In the genomic region with DNA sequence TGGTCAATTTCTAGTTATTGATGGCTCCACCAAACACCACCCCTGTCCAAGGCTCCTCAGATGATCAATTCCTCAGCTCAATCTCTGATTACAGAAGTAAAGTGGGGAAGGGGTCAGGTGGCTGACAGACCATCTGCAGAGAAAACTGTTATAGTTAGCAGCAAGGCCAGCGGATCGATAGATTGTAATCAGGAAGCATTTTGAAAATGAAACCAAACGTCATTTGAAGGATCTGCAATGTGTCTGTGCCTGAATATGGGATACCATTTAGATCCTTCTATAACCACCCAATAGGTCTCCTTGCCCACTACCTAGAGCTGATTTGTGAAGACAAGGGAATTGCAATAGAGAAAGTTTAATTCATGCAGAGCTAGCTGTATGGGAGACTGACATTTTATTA, we compare ENCODE assay signal across 18 cellular contexts. TPM values are rescaled to one million over a fixed set of nuclear protein-coding genes. Genes with fewer than 3 reads are reported as not detected.
DNase-seq lines count a peak whose midpoint lies in the region; ATAC-seq, FAIRE-seq and TF ChIP-seq lines count a peak whose summit lies in the region.
"Had no signal": no experiment of that assay in that cellular context is flagged by ENCODE, and none has a peak within 500 bp of the region (broad histone marks: within the 10 kb centered on the region; RNA-seq: fewer than 3 reads in every experiment).

No MANE protein-coding gene starts in this region.

- no peak overlapping the region for H3K27ac ChIP-seq in CD4-positive, CD25-positive, alpha-beta regulatory T cell (ENCODE audit: insufficient read depth, low read length, poor library complexity, severe bottlenecking)
- H3K27ac ChIP-seq in OCI-LY7 (ENCODE audit: low read depth, low read length, poor library complexity, severe bottlenecking) (no peak overlapping the region), HepG2 (ENCODE audit: extremely low read length, insufficient read depth, low read length) (no peak overlapping the region), osteoblast (ENCODE audit: low read depth, low read length) (no peak overlapping the region)
- H3K27ac ChIP-seq: C4-2B had no signal

- no peaks in the 10 kb centered on the region for H3K79me2 ChIP-seq in OCI-LY7 (ENCODE audit: insufficient read depth, low read depth, low read length)
- H3K79me2 ChIP-seq in HepG2 (ENCODE audit: insufficient read depth, low read length): no peaks in the 10 kb centered on the region
- H3K79me2 ChIP-seq in osteoblast (ENCODE audit: insufficient read depth, low read length): no peaks in the 10 kb centered on the region

- in situ Hi-C loops in HepG2 (cut with HindIII; ENCODE audit: extremely low pct_ligation_motif_present, low pct_unique_long_range_greater_than_20kb): no loop called here

- H3K9me3 ChIP-seq in CD4-positive, CD25-positive, alpha-beta regulatory T cell (ENCODE audit: control insufficient read depth in 2 of 2, low read length in 2 of 2): no peaks in the 10 kb centered on the region
- no peaks in the 10 kb centered on the region for H3K9me3 ChIP-seq in OCI-LY7 (ENCODE audit: low read length)
- no peaks in the 10 kb centered on the region for H3K9me3 ChIP-seq in HepG2 (ENCODE audit: low read length)
- no peaks in the 10 kb centered on the region for H3K9me3 ChIP-seq in osteoblast (ENCODE audit: low read depth, low read length)

- no peak overlapping the region for H3K27ac Mint-ChIP-seq in CD4-positive, CD25-positive, alpha-beta regulatory T cell
- H3K27ac Mint-ChIP-seq in activated T-helper 2 cell treated with anti-CD3 and anti-CD28 coated beads, Interferon-gamma antibody, Interleukin-2, Interleukin-4, amounts not matched to agents 10 μg/mL and 5 μg/mL and 100 μg/mL, durations not matched to agents 14 hours and 24 hours and 36 hours: no peak overlapping the region
- no peak overlapping the region for H3K27ac Mint-ChIP-seq in stimulated activated memory B cell treated with anti-CD40 and anti-IgM and Interleukin-4, amounts not matched to agents 10 μg/mL and 1 μg/mL and 100 μg/mL, for 72 hours
- H3K27ac Mint-ChIP-seq: HFFc6, IgD-negative memory B cell had no signal

- no peak for TF ChIP-seq POLR2A in HepG2 (IDR thresholded peaks at IDR 0.05; ENCODE audit: insufficient read depth in 1 of 2, low read depth in 2 of 2, low read length in 2 of 2)

- intact Hi-C loops in OCI-LY7 (cut with micrococcal nuclease; ENCODE audit: unreplicated experiment) (no loop called here), HepG2 (cut with micrococcal nuclease; ENCODE audit: unreplicated experiment) (no loop called here)
- intact Hi-C loops in activated T-helper 2 cell treated with anti-CD3 and anti-CD28 coated beads, Interferon-gamma antibody, Interleukin-2, Interleukin-4, amounts not matched to agents 10 μg/mL and 5 μg/mL and 100 μg/mL, durations not matched to agents 14 hours and 24 hours and 36 hours (cut with micrococcal nuclease): no loop called here

- H3K9me3 Mint-ChIP-seq in CD4-positive, CD25-positive, alpha-beta regulatory T cell: no peaks in the 10 kb centered on the region
- H3K9me3 Mint-ChIP-seq in activated T-helper 2 cell treated with anti-CD3 and anti-CD28 coated beads, Interferon-gamma antibody, Interleukin-2, Interleukin-4, amounts not matched to agents 10 μg/mL and 5 μg/mL and 100 μg/mL, durations not matched to agents 14 hours and 24 hours and 36 hours: no peaks in the 10 kb centered on the region
- H3K9me3 Mint-ChIP-seq in stimulated activated memory B cell treated with anti-CD40 and anti-IgM and Interleukin-4, amounts not matched to agents 10 μg/mL and 1 μg/mL and 100 μg/mL, for 72 hours: no peaks in the 10 kb centered on the region
- H3K9me3 Mint-ChIP-seq: CD8-positive, alpha-beta memory T cell; HFFc6; IgD-negative memory B cell had no signal

- FAIRE-seq in HepG2 (lab: Jason Lieb, UNC): no peak

- peak overlapping the region; percentile 23; the same call in 1 of the 2 replicates for H3K9ac ChIP-seq in HepG2 (ENCODE audit: insufficient read depth, low read depth, low read length)

- H3K36me3 ChIP-seq in CD4-positive, CD25-positive, alpha-beta regulatory T cell (ENCODE audit: control insufficient read depth, insufficient read depth, low read length): no peaks in the 10 kb centered on the region
- H3K36me3 ChIP-seq in OCI-LY7 (ENCODE audit: insufficient read depth, low read length): no peaks in the 10 kb centered on the region
- no peaks in the 10 kb centered on the region for H3K36me3 ChIP-seq in HepG2 (replicated peaks in 1 of 2; ENCODE audit: control insufficient read depth in 1 of 2, insufficient read depth in 2 of 2, low read length in 2 of 2)
- H3K36me3 ChIP-seq in osteoblast (ENCODE audit: insufficient read depth, low read length): no peaks in the 10 kb centered on the region

- no peak for TF ChIP-seq CTCF in OCI-LY7 (conservative IDR thresholded peaks at IDR 0.05; ENCODE audit: low read length)
- TF ChIP-seq CTCF in HepG2 (CRISPR knock-in tag; IDR thresholded peaks at IDR 0.05): no peak
- no peak for TF ChIP-seq CTCF in osteoblast (IDR thresholded peaks at IDR 0.05; ENCODE audit: extremely low read depth, low read depth, low read length)

- H3K4me1 Mint-ChIP-seq in CD4-positive, CD25-positive, alpha-beta regulatory T cell: no peaks in the 10 kb centered on the region
- peaks cover 1% of the 10 kb centered on the region for H3K4me1 Mint-ChIP-seq in activated T-helper 2 cell treated with anti-CD3 and anti-CD28 coated beads, Interferon-gamma antibody, Interleukin-2, Interleukin-4, amounts not matched to agents 10 μg/mL and 5 μg/mL and 100 μg/mL, durations not matched to agents 14 hours and 24 hours and 36 hours (ENCODE audit: low read depth)
- no peaks in the 10 kb centered on the region for H3K4me1 Mint-ChIP-seq in stimulated activated memory B cell treated with anti-CD40 and anti-IgM and Interleukin-4, amounts not matched to agents 10 μg/mL and 1 μg/mL and 100 μg/mL, for 72 hours

- H3K4me1 ChIP-seq in CD4-positive, CD25-positive, alpha-beta regulatory T cell (ENCODE audit: control insufficient read depth, insufficient read depth, low read length, poor library complexity, severe bottlenecking): no peaks in the 10 kb centered on the region
- H3K4me1 ChIP-seq in OCI-LY7 (ENCODE audit: insufficient read depth, low read length, poor library complexity, severe bottlenecking): no peaks in the 10 kb centered on the region
- H3K4me1 ChIP-seq in HepG2 (ENCODE audit: insufficient read depth, low read length): peaks cover 31% of the 10 kb centered on the region
- H3K4me1 ChIP-seq in osteoblast (ENCODE audit: insufficient read depth, low read length): no peaks in the 10 kb centered on the region

- H3K27me3 Mint-ChIP-seq in CD4-positive, CD25-positive, alpha-beta regulatory T cell: no peaks in the 10 kb centered on the region
- H3K27me3 Mint-ChIP-seq in activated T-helper 2 cell treated with anti-CD3 and anti-CD28 coated beads, Interferon-gamma antibody, Interleukin-2, Interleukin-4, amounts not matched to agents 10 μg/mL and 5 μg/mL and 100 μg/mL, durations not matched to agents 14 hours and 24 hours and 36 hours (ENCODE audit: low read depth): no peaks in the 10 kb centered on the region
- H3K27me3 Mint-ChIP-seq in stimulated activated memory B cell treated with anti-CD40 and anti-IgM and Interleukin-4, amounts not matched to agents 10 μg/mL and 1 μg/mL and 100 μg/mL, for 72 hours: no peaks in the 10 kb centered on the region
- H3K27me3 Mint-ChIP-seq: CD8-positive, alpha-beta memory T cell; IgD-negative memory B cell had no signal

- no peak for ATAC-seq in CD4-positive, CD25-positive, alpha-beta regulatory T cell (ENCODE audit: low read depth in 2 of 2)
- no peak; the same call in 2 of the 3 replicates for ATAC-seq in HepG2
- ATAC-seq in stimulated activated memory B cell treated with anti-CD40 and anti-IgM and Interleukin-4, amounts not matched to agents 10 μg/mL and 1 μg/mL and 100 μg/mL, for 72 hours: no peak
- ATAC-seq in activated CD4-positive, CD25-positive, alpha-beta regulatory T cell treated with anti-CD3 and anti-CD28 coated beads, Interleukin-2, amount 50 U/mL, for 24 hours: no peak

- no TSS peak for BruUV-seq in OCI-LY7 (replicated peaks; lab: Mats Ljungman, UMichigan)
- BruUV-seq in HepG2 (replicated peaks; lab: Mats Ljungman, UMichigan): no TSS peak

- POLR2A ChIA-PET in OCI-LY7 (lab: Charles Lee) (interaction anchor here (0.6 to 1.0 kb wide), 2 partner anchors 20 to 749 kb away, joined by 3 to 4 read pairs; no protein-coding TSS in a partner anchor), HepG2 (lab: Yijun Ruan, JAX) (no interaction called here)

- CTCF ChIA-PET in OCI-LY7 (lab: Charles Lee; ENCODE audit: unreplicated experiment): no interaction called here
- CTCF ChIA-PET in HepG2 (lab: Yijun Ruan, JAX; ENCODE audit: low intra/inter-chr PET ratio, low total read pairs): no interaction called here

- no peaks in the 10 kb centered on the region for H3K27me3 ChIP-seq in CD4-positive, CD25-positive, alpha-beta regulatory T cell (ENCODE audit: control insufficient read depth, insufficient read depth, low read length)
- no peaks in the 10 kb centered on the region for H3K27me3 ChIP-seq in HepG2 (ENCODE audit: control insufficient read depth in 1 of 2, insufficient read depth in 2 of 2, low read length in 2 of 2)
- no peaks in the 10 kb centered on the region for H3K27me3 ChIP-seq in osteoblast (ENCODE audit: insufficient read depth, low read length)

- WGBS in HepG2 (ENCODE audit: low lambda C conversion rate): 28% methylated on average over 3 of the region's 3 CpGs

- H3K36me3 Mint-ChIP-seq in CD4-positive, CD25-positive, alpha-beta regulatory T cell: no peaks in the 10 kb centered on the region
- H3K36me3 Mint-ChIP-seq in activated T-helper 2 cell treated with anti-CD3 and anti-CD28 coated beads, Interferon-gamma antibody, Interleukin-2, Interleukin-4, amounts not matched to agents 10 μg/mL and 5 μg/mL and 100 μg/mL, durations not matched to agents 14 hours and 24 hours and 36 hours (ENCODE audit: low read depth): no peaks in the 10 kb centered on the region
- H3K36me3 Mint-ChIP-seq in stimulated activated memory B cell treated with anti-CD40 and anti-IgM and Interleukin-4, amounts not matched to agents 10 μg/mL and 1 μg/mL and 100 μg/mL, for 72 hours: no peaks in the 10 kb centered on the region
- H3K36me3 Mint-ChIP-seq: CD8-positive, alpha-beta memory T cell; IgD-negative memory B cell had no signal

- 0 out of 2 replicates have a peak overlapping the region, but pooled peaks have one; percentile 27 for H2AFZ ChIP-seq in OCI-LY7 (ENCODE audit: low read length)
- peak overlapping the region; percentile 85 for H2AFZ ChIP-seq in HepG2 (ENCODE audit: low read length)
- peak overlapping the region; percentile 3 for H2AFZ ChIP-seq in osteoblast (ENCODE audit: low read length)

- DNase-seq in CD4-positive, CD25-positive, alpha-beta regulatory T cell: no peak
- DNase-seq in OCI-LY7 (ENCODE audit: low spot score) (no peak), HepG2 (ENCODE audit: low spot score) (no peak), osteoblast (ENCODE audit: insufficient read length, low spot score, missing footprints) (no peak), NCI-H1417 (lab: John Stamatoyannopoulos, UW) (no peak)
- no peak for DNase-seq in activated T-helper 2 cell treated with anti-CD3 and anti-CD28 coated beads, Interferon-gamma antibody, Interleukin-2, Interleukin-4, amounts not matched to agents 10 μg/mL and 5 μg/mL and 100 μg/mL, durations not matched to agents 14 hours and 24 hours and 36 hours (ENCODE audit: low spot score)
- DNase-seq: ACHN; CD8-positive, alpha-beta memory T cell; DMS53; HCEC 1CT; HFFc6 had no signal

- H3K4me3 ChIP-seq in CD4-positive, CD25-positive, alpha-beta regulatory T cell (ENCODE audit: low read depth, low read length): peak overlapping the region; percentile 40
- H3K4me3 ChIP-seq in OCI-LY7 (ENCODE audit: low read depth, low read length, poor library complexity, severe bottlenecking): no peak overlapping the region
- peak overlapping the region; percentile 40 to 58 (median 50); a peak in 5 of 6 replicates for H3K4me3 ChIP-seq in HepG2 (replicated peaks in 1 of 3; ENCODE audit: insufficient read depth in 1 of 3, low read depth in 2 of 3, low read length in 3 of 3)
- no peak overlapping the region for H3K4me3 ChIP-seq in osteoblast (ENCODE audit: insufficient read depth, low read length)

- H3K4me3 Mint-ChIP-seq in CD4-positive, CD25-positive, alpha-beta regulatory T cell: no peak overlapping the region
- no peak overlapping the region for H3K4me3 Mint-ChIP-seq in activated T-helper 2 cell treated with anti-CD3 and anti-CD28 coated beads, Interferon-gamma antibody, Interleukin-2, Interleukin-4, amounts not matched to agents 10 μg/mL and 5 μg/mL and 100 μg/mL, durations not matched to agents 14 hours and 24 hours and 36 hours (ENCODE audit: low read depth)
- H3K4me3 Mint-ChIP-seq in stimulated activated memory B cell treated with anti-CD40 and anti-IgM and Interleukin-4, amounts not matched to agents 10 μg/mL and 1 μg/mL and 100 μg/mL, for 72 hours: no peak overlapping the region
- H3K4me3 Mint-ChIP-seq: HFFc6 had no signal

- H3K9me2 ChIP-seq in OCI-LY7 (ENCODE audit: insufficient read depth, low read length): no peaks in the 10 kb centered on the region

- no peak for TF ChIP-seq RAD21 in HepG2 (CRISPR knock-in tag; IDR thresholded peaks at IDR 0.05)

- TF ChIP-seq EP300 in HepG2 (IDR thresholded peaks at IDR 0.05; ENCODE audit: low read depth in 2 of 2, low read length in 2 of 2) (no peak), HepG2 (CRISPR knock-in tag; IDR thresholded peaks at IDR 0.05; ENCODE audit: borderline replicate concordance) (no peak)

- H3K4me2 ChIP-seq in OCI-LY7 (ENCODE audit: low read length): no peak overlapping the region
- peak overlapping the region; percentile 86 for H3K4me2 ChIP-seq in HepG2 (ENCODE audit: low read depth, low read length)
- no peak overlapping the region for H3K4me2 ChIP-seq in osteoblast (ENCODE audit: insufficient read depth, low read length)

- H4K20me1 ChIP-seq in OCI-LY7 (ENCODE audit: insufficient read depth, low read length): no peaks in the 10 kb centered on the region
- H4K20me1 ChIP-seq in HepG2 (ENCODE audit: insufficient read depth, low read length): no peaks in the 10 kb centered on the region
- H4K20me1 ChIP-seq in osteoblast (ENCODE audit: insufficient read depth, low read length): no peaks in the 10 kb centered on the region

RNA-seq across cellular contexts. Expression of a gene that starts 11.6 kb away (rescaled TPM):
- total RNA-seq in CD4-positive, CD25-positive, alpha-beta regulatory T cell: not detected
- polyA plus RNA-seq in CD4-positive, CD25-positive, alpha-beta regulatory T cell: not detected
- total RNA-seq in OCI-LY7 (2014; rRNA removed; shearing (Covaris generic)): not detected in 2 replicates
- total RNA-seq in OCI-LY7 (2022) (not detected in 2 replicates), HepG2 (2016; rRNA removed; fragmentation: Illumina TruSeq; extraction: Trizol) (0.09 TPM in 1 of 2 replicates, not detected in the other), osteoblast (not detected in 2 replicates)
- not detected in 2 replicates for total RNA-seq in HepG2 (2016; cell fraction: cytosol; rRNA removed; fragmentation: Illumina TruSeq; extraction: Trizol; ENCODE audit: low read depth)
- 0.09 TPM in 1 of 2 replicates, not detected in the other for total RNA-seq in HepG2 (2016; cell fraction: insoluble cytoplasmic fraction; rRNA removed; fragmentation: Illumina TruSeq; extraction: Trizol)
- not detected in 2 replicates for total RNA-seq in HepG2 (2016; cell fraction: membrane; rRNA removed; fragmentation: Illumina TruSeq; extraction: Trizol)
- total RNA-seq in HepG2 (2016; cell fraction: nucleus; rRNA removed; fragmentation: Illumina TruSeq; extraction: Trizol): not detected in 2 replicates
- polyA plus RNA-seq in HepG2 (2011; rRNA removed): 5.6 and 9.2 TPM in 2 replicates
- polyA plus RNA-seq in HepG2 (2011; cell fraction: cytosol; rRNA removed): 4.4 and 5.5 TPM in 2 replicates
- polyA plus RNA-seq in HepG2 (2011; cell fraction: nucleus; rRNA removed): 2.0 and 3.7 TPM in 2 replicates
- polyA plus RNA-seq in HepG2 (2012): 1.7 and 2.1 TPM in 2 replicates
- not detected in 2 replicates for polyA plus RNA-seq in HepG2 (2016; cell fraction: cytosol; fragmentation: Illumina TruSeq; extraction: Trizol; ENCODE audit: low read depth)
- 0.11 TPM in 1 of 2 replicates, not detected in the other for polyA plus RNA-seq in HepG2 (2016; cell fraction: insoluble cytoplasmic fraction; fragmentation: Illumina TruSeq; extraction: Trizol; ENCODE audit: low read depth)
- not detected in 2 replicates for polyA plus RNA-seq in HepG2 (2016; cell fraction: membrane; fragmentation: Illumina TruSeq; extraction: Trizol; ENCODE audit: low read depth)
- not detected in 2 replicates for polyA plus RNA-seq in HepG2 (2016; cell fraction: nucleus; fragmentation: Illumina TruSeq; extraction: Trizol; ENCODE audit: insufficient read depth, low read depth)
- polyA minus RNA-seq in HepG2 (2011; rRNA and poly(A)+ RNA removed; ENCODE audit: low replicate concordance): 0.33 and 12.9 TPM in 2 replicates
- polyA minus RNA-seq in HepG2 (2011; cell fraction: cytosol; rRNA and poly(A)+ RNA removed): 1.7 and 5.0 TPM in 2 replicates
- 1.3 and 3.2 TPM in 2 replicates for polyA minus RNA-seq in HepG2 (2011; cell fraction: nucleus; rRNA and poly(A)+ RNA removed)
- total RNA-seq in activated T-helper 2 cell treated with anti-CD3 and anti-CD28 coated beads, Interferon-gamma antibody, Interleukin-2, Interleukin-4, amounts not matched to agents 10 μg/mL and 5 μg/mL and 100 μg/mL, durations not matched to agents 14 hours and 24 hours and 36 hours: 0.16 TPM in 2 replicates
- total RNA-seq: A172; CD8-positive, alpha-beta memory T cell; Daoy; HFFc6 had no signal
- polyA plus RNA-seq: CD8-positive, alpha-beta memory T cell; IgD-negative memory B cell had no signal

RNA-seq across cellular contexts. Expression of a gene that starts 25.0 kb away (rescaled TPM):
- not detected for total RNA-seq in CD4-positive, CD25-positive, alpha-beta regulatory T cell
- not detected for polyA plus RNA-seq in CD4-positive, CD25-positive, alpha-beta regulatory T cell
- not detected in 2 replicates for total RNA-seq in OCI-LY7 (2014; rRNA removed; shearing (Covaris generic))
- total RNA-seq in OCI-LY7 (2022) (not detected in 2 replicates), HepG2 (2016; rRNA removed; fragmentation: Illumina TruSeq; extraction: Trizol) (0.11 and 0.20 TPM in 2 replicates), osteoblast (not detected in 2 replicates)
- total RNA-seq in HepG2 (2016; cell fraction: cytosol; rRNA removed; fragmentation: Illumina TruSeq; extraction: Trizol; ENCODE audit: low read depth): 0.10 and 0.18 TPM in 2 replicates
- total RNA-seq in HepG2 (2016; cell fraction: insoluble cytoplasmic fraction; rRNA removed; fragmentation: Illumina TruSeq; extraction: Trizol): 0.24 and 0.26 TPM in 2 replicates
- total RNA-seq in HepG2 (2016; cell fraction: membrane; rRNA removed; fragmentation: Illumina TruSeq; extraction: Trizol): 0.09 TPM in 1 of 2 replicates, not detected in the other
- 0.16 TPM in 2 replicates for total RNA-seq in HepG2 (2016; cell fraction: nucleus; rRNA removed; fragmentation: Illumina TruSeq; extraction: Trizol)
- polyA plus RNA-seq in HepG2 (2011; rRNA removed): 12.8 and 20.4 TPM in 2 replicates
- 13.9 and 25.5 TPM in 2 replicates for polyA plus RNA-seq in HepG2 (2011; cell fraction: cytosol; rRNA removed)
- polyA plus RNA-seq in HepG2 (2011; cell fraction: nucleus; rRNA removed): 5.3 and 10.7 TPM in 2 replicates
- polyA plus RNA-seq in HepG2 (2012): 5.5 and 7.2 TPM in 2 replicates
- polyA plus RNA-seq in HepG2 (2016; cell fraction: cytosol; fragmentation: Illumina TruSeq; extraction: Trizol; ENCODE audit: low read depth): 0.09 TPM in 1 of 2 replicates, not detected in the other
- 0.15 TPM in 1 of 2 replicates, not detected in the other for polyA plus RNA-seq in HepG2 (2016; cell fraction: insoluble cytoplasmic fraction; fragmentation: Illumina TruSeq; extraction: Trizol; ENCODE audit: low read depth)
- 0.10 and 0.13 TPM in 2 replicates for polyA plus RNA-seq in HepG2 (2016; cell fraction: membrane; fragmentation: Illumina TruSeq; extraction: Trizol; ENCODE audit: low read depth)
- polyA plus RNA-seq in HepG2 (2016; cell fraction: nucleus; fragmentation: Illumina TruSeq; extraction: Trizol; ENCODE audit: insufficient read depth, low read depth): 0.71 and 0.94 TPM in 2 replicates
- polyA minus RNA-seq in HepG2 (2011; rRNA and poly(A)+ RNA removed; ENCODE audit: low replicate concordance): 26.1 TPM in 1 of 2 replicates, not detected in the other
- polyA minus RNA-seq in HepG2 (2011; cell fraction: cytosol; rRNA and poly(A)+ RNA removed): 4.7 and 9.5 TPM in 2 replicates
- polyA minus RNA-seq in HepG2 (2011; cell fraction: nucleus; rRNA and poly(A)+ RNA removed): 4.5 and 7.5 TPM in 2 replicates
- 0.34 and 0.46 TPM in 2 replicates for total RNA-seq in activated T-helper 2 cell treated with anti-CD3 and anti-CD28 coated beads, Interferon-gamma antibody, Interleukin-2, Interleukin-4, amounts not matched to agents 10 μg/mL and 5 μg/mL and 100 μg/mL, durations not matched to agents 14 hours and 24 hours and 36 hours
- total RNA-seq: A172; CD8-positive, alpha-beta memory T cell; Daoy; H4; HFFc6 had no signal
- polyA plus RNA-seq: CD8-positive, alpha-beta memory T cell; IgD-negative memory B cell had no signal

RNA-seq across cellular contexts. Expression of a gene that starts 39.1 kb away (rescaled TPM):
- total RNA-seq in CD4-positive, CD25-positive, alpha-beta regulatory T cell: not detected
- not detected for polyA plus RNA-seq in CD4-positive, CD25-positive, alpha-beta regulatory T cell
- 0.06 TPM in 1 of 2 replicates, not detected in the other for total RNA-seq in OCI-LY7 (2014; rRNA removed; shearing (Covaris generic))
- 0.07 TPM in 1 of 2 replicates, not detected in the other for total RNA-seq in OCI-LY7 (2022)
- total RNA-seq in HepG2 (2016; rRNA removed; fragmentation: Illumina TruSeq; extraction: Trizol): 0.34 and 0.53 TPM in 2 replicates
- total RNA-seq in HepG2 (2016; cell fraction: cytosol; rRNA removed; fragmentation: Illumina TruSeq; extraction: Trizol; ENCODE audit: low read depth): 0.09 and 0.10 TPM in 2 replicates
- 0.43 and 0.48 TPM in 2 replicates for total RNA-seq in HepG2 (2016; cell fraction: insoluble cytoplasmic fraction; rRNA removed; fragmentation: Illumina TruSeq; extraction: Trizol)
- 0.31 and 0.40 TPM in 2 replicates for total RNA-seq in HepG2 (2016; cell fraction: membrane; rRNA removed; fragmentation: Illumina TruSeq; extraction: Trizol)
- total RNA-seq in HepG2 (2016; cell fraction: nucleus; rRNA removed; fragmentation: Illumina TruSeq; extraction: Trizol): 0.40 and 0.41 TPM in 2 replicates
- polyA plus RNA-seq in HepG2 (2011; rRNA removed): 4.3 and 4.4 TPM in 2 replicates
- polyA plus RNA-seq in HepG2 (2011; cell fraction: cytosol; rRNA removed): 3.6 and 4.3 TPM in 2 replicates
- 2.2 and 2.4 TPM in 2 replicates for polyA plus RNA-seq in HepG2 (2011; cell fraction: nucleus; rRNA removed)
- polyA plus RNA-seq in HepG2 (2012): 1.3 and 3.2 TPM in 2 replicates
- 0.07 and 0.08 TPM in 2 replicates for polyA plus RNA-seq in HepG2 (2016; cell fraction: cytosol; fragmentation: Illumina TruSeq; extraction: Trizol; ENCODE audit: low read depth)
- polyA plus RNA-seq in HepG2 (2016; cell fraction: insoluble cytoplasmic fraction; fragmentation: Illumina TruSeq; extraction: Trizol; ENCODE audit: low read depth): 0.39 and 0.40 TPM in 2 replicates
- 0.13 and 0.19 TPM in 2 replicates for polyA plus RNA-seq in HepG2 (2016; cell fraction: membrane; fragmentation: Illumina TruSeq; extraction: Trizol; ENCODE audit: low read depth)
- 0.59 and 0.72 TPM in 2 replicates for polyA plus RNA-seq in HepG2 (2016; cell fraction: nucleus; fragmentation: Illumina TruSeq; extraction: Trizol; ENCODE audit: insufficient read depth, low read depth)
- polyA minus RNA-seq in HepG2 (2011; rRNA and poly(A)+ RNA removed; ENCODE audit: low replicate concordance): 9.6 TPM in 1 of 2 replicates, not detected in the other
- 4.5 and 5.2 TPM in 2 replicates for polyA minus RNA-seq in HepG2 (2011; cell fraction: cytosol; rRNA and poly(A)+ RNA removed)
- 1.5 and 1.9 TPM in 2 replicates for polyA minus RNA-seq in HepG2 (2011; cell fraction: nucleus; rRNA and poly(A)+ RNA removed)
- 0.59 and 1.1 TPM in 2 replicates for total RNA-seq in osteoblast
- total RNA-seq in activated T-helper 2 cell treated with anti-CD3 and anti-CD28 coated beads, Interferon-gamma antibody, Interleukin-2, Interleukin-4, amounts not matched to agents 10 μg/mL and 5 μg/mL and 100 μg/mL, durations not matched to agents 14 hours and 24 hours and 36 hours: 2.6 and 2.8 TPM in 2 replicates
- total RNA-seq: A172, H4, HFFc6 had no signal
- polyA plus RNA-seq: CD8-positive, alpha-beta memory T cell; IgD-negative memory B cell had no signal

Comparison
In these comparisons a context has a peak if more than half of its experiments do, and no peak if none do; other contexts are left out.
1. H3K4me3 ChIP-seq: peak in CD4-positive, CD25-positive, alpha-beta regulatory T cell (single experiment) and HepG2 (3 of 3); none in OCI-LY7 (single experiment) and osteoblast (single experiment).
2. H2AFZ ChIP-seq: peak in every context shown above with its lines; median percentile 85 in HepG2; 27 in OCI-LY7; 3 in osteoblast.